In genomic region chrX:9765737-9766098, GRCh38 we compare ENCODE assay signal across 22 cellular contexts. TPM values are rescaled to one million over a fixed set of nuclear protein-coding genes. Genes with fewer than 3 reads are reported as not detected.
DNase-seq lines count a peak whose midpoint lies in the region; ATAC-seq, FAIRE-seq and TF ChIP-seq lines count a peak whose summit lies in the region.
"Had no signal": no experiment of that assay in that cellular context is flagged by ENCODE, and none has a peak within 500 bp of the region (broad histone marks: within the 10 kb centered on the region; RNA-seq: fewer than 3 reads in every experiment).

TSS of gene GPR143 (minus strand) at chrX:9765847. CDS start at chrX:9765817, 30 bp downstream.

- H3K27me3 Mint-ChIP-seq in dendritic cell treated with granulocyte-macrophage colony-stimulating factor and Interleukin-4, amounts not matched to agents 40 ng/mL and 50 ng/mL, for 4 days = peaks cover 65% of the 10 kb centered on the region

- no peaks in the 10 kb centered on the region for H3K79me2 ChIP-seq in osteoblast (ENCODE audit: insufficient read depth, low read length)

- no peak within 1 kb of the TSS for H3K4me3 ChIP-seq in BLaER1 treated with 17β-estradiol and CSF1 and Interleukin-3, amounts not matched to agents 10 nM and 100 nM
- H3K4me3 ChIP-seq in iPS-18a (ENCODE audit: low read length) = peak within 1 kb of the TSS; percentile 49
- H3K4me3 ChIP-seq in osteoblast (ENCODE audit: insufficient read depth, low read length) = no peak within 1 kb of the TSS
- H3K4me3 ChIP-seq: upper lobe of left lung had no signal

- H3K27ac Mint-ChIP-seq in dendritic cell treated with granulocyte-macrophage colony-stimulating factor and Interleukin-4, amounts not matched to agents 40 ng/mL and 50 ng/mL, for 4 days = no peak within 1 kb of the TSS
- H3K27ac Mint-ChIP-seq: activated naive CD8-positive, alpha-beta T cell treated with anti-CD3 and anti-CD28 coated beads, Interleukin-2, amount 50 U/mL, for 24 hours; activated T-cell treated with anti-CD3 and anti-CD28 coated beads, Interleukin-2, amount 50 U/mL, for 72 hours; CD14-positive monocyte; effector memory CD8-positive, alpha-beta T cell; stimulated activated naive B cell treated with anti-CD40 and anti-IgM and Interleukin-4, amounts not matched to agents 10 μg/mL and 1 μg/mL and 100 μg/mL, for 72 hours had no signal

- peaks cover 7% of the 10 kb centered on the region for H3K4me1 Mint-ChIP-seq in dendritic cell treated with granulocyte-macrophage colony-stimulating factor and Interleukin-4, amounts not matched to agents 40 ng/mL and 50 ng/mL, for 4 days (ENCODE audit: low read depth)
- H3K4me1 Mint-ChIP-seq: activated naive CD8-positive, alpha-beta T cell treated with anti-CD3 and anti-CD28 coated beads, Interleukin-2, amount 50 U/mL, for 24 hours; CD14-positive monocyte had no signal

- no peaks in the 10 kb centered on the region for H3K9me3 Mint-ChIP-seq in dendritic cell treated with granulocyte-macrophage colony-stimulating factor and Interleukin-4, amounts not matched to agents 40 ng/mL and 50 ng/mL, for 4 days
- H3K9me3 Mint-ChIP-seq: activated naive CD8-positive, alpha-beta T cell treated with anti-CD3 and anti-CD28 coated beads, Interleukin-2, amount 50 U/mL, for 24 hours; activated T-cell treated with anti-CD3 and anti-CD28 coated beads, Interleukin-2, amount 50 U/mL, for 72 hours; effector memory CD8-positive, alpha-beta T cell had no signal

- DNase-seq in osteoblast (ENCODE audit: insufficient read length, low spot score, missing footprints) (peak; percentile 76), left ventricle myocardium superior (no peak), NCI-H1436 (lab: John Stamatoyannopoulos, UW) (no peak), H54 (ENCODE audit: insufficient read length, low spot score) (no peak)
- DNase-seq: activated CD4-positive, alpha-beta T cell treated with anti-CD3 and anti-CD28 coated beads, Interleukin-2, amount 50 U/mL, for 48 hours; activated naive CD8-positive, alpha-beta T cell treated with anti-CD3 and anti-CD28 coated beads, Interleukin-2, amount 50 U/mL, for 24 hours; activated T-cell treated with anti-CD3 and anti-CD28 coated beads, Interleukin-2, amount 50 U/mL, for 72 hours; effector memory CD8-positive, alpha-beta T cell; KG1; kidney glomerular epithelial cell; NCI-H1092; NCI-H774; stimulated activated naive B cell treated with anti-CD40 and anti-IgM and Interleukin-4, amounts not matched to agents 10 μg/mL and 1 μg/mL and 100 μg/mL, for 72 hours had no signal

- TF ChIP-seq CTCF in osteoblast (IDR thresholded peaks at IDR 0.05; ENCODE audit: extremely low read depth, low read depth, low read length) = no peak

- no peak within 1 kb of the TSS for H2AFZ ChIP-seq in osteoblast (ENCODE audit: low read length)

- peaks cover 14 to 51% (median 40%) of the 10 kb centered on the region in 10 experiments for H3K4me1 ChIP-seq in BLaER1 treated with 17β-estradiol and CSF1 and Interleukin-3, amounts not matched to agents 10 nM and 100 nM
- peaks cover 4% of the 10 kb centered on the region for H3K4me1 ChIP-seq in iPS-18a (ENCODE audit: control insufficient read depth, low read depth, low read length)
- no peaks in the 10 kb centered on the region for H3K4me1 ChIP-seq in osteoblast (ENCODE audit: insufficient read depth, low read length)
- H3K4me1 ChIP-seq: foreskin keratinocyte, upper lobe of left lung had no signal

- H3K36me3 ChIP-seq in BLaER1 treated with 17β-estradiol and CSF1 and Interleukin-3, amounts not matched to agents 10 nM and 100 nM = no peaks in the 10 kb centered on the region
- H3K36me3 ChIP-seq in iPS-18a (ENCODE audit: control insufficient read depth, low read depth, low read length) (no peaks in the 10 kb centered on the region), osteoblast (ENCODE audit: insufficient read depth, low read length) (no peaks in the 10 kb centered on the region)
- H3K36me3 ChIP-seq: upper lobe of left lung had no signal

- no peak within 1 kb of the TSS for H3K9ac ChIP-seq in BLaER1 treated with 17β-estradiol and CSF1 and Interleukin-3, amounts not matched to agents 10 nM and 100 nM
- H3K9ac ChIP-seq in iPS-18a (ENCODE audit: low read length) = peak within 1 kb of the TSS; percentile 48

- ATAC-seq in GM18873 (IDR thresholded peaks at IDR 0.05; ENCODE audit: low FRiP score, unreplicated experiment) = no peak
- no peak for ATAC-seq in left ventricle myocardium superior
- ATAC-seq: activated naive CD8-positive, alpha-beta T cell treated with anti-CD3 and anti-CD28 coated beads, Interleukin-2, amount 50 U/mL, for 24 hours; activated T-cell treated with anti-CD3 and anti-CD28 coated beads, Interleukin-2, amount 50 U/mL, for 72 hours; effector memory CD8-positive, alpha-beta T cell; stimulated activated naive B cell treated with anti-CD40 and anti-IgM and Interleukin-4, amounts not matched to agents 10 μg/mL and 1 μg/mL and 100 μg/mL, for 72 hours had no signal

- H3K27me3 ChIP-seq in BLaER1 treated with 17β-estradiol and CSF1 and Interleukin-3, amounts not matched to agents 10 nM and 100 nM = peaks cover 0 to 62% (median 0%) of the 10 kb centered on the region in 11 experiments; a peak in 9 of 22 replicates
- H3K27me3 ChIP-seq in iPS-18a (ENCODE audit: control insufficient read depth, insufficient read depth, low read length) = no peaks in the 10 kb centered on the region
- H3K27me3 ChIP-seq in osteoblast (ENCODE audit: insufficient read depth, low read length) = no peaks in the 10 kb centered on the region
- H3K27me3 ChIP-seq: foreskin keratinocyte, upper lobe of left lung had no signal

- H4K20me1 ChIP-seq in BLaER1 treated with 17β-estradiol and CSF1 and Interleukin-3, amounts not matched to agents 10 nM and 100 nM = peaks cover 0 to 16% (median 8%) of the 10 kb centered on the region in 11 experiments; a peak in 14 of 22 replicates
- H4K20me1 ChIP-seq in osteoblast (ENCODE audit: insufficient read depth, low read length) = no peaks in the 10 kb centered on the region

- TF ChIP-seq POLR2A in H54 (IDR thresholded peaks at IDR 0.05; ENCODE audit: low read depth, low read length) = no peak

- H3K9me3 ChIP-seq in BLaER1 treated with 17β-estradiol and CSF1 and Interleukin-3, amounts not matched to agents 10 nM and 100 nM (replicated peaks in 1 of 11) = peaks cover 10 to 15% (median 12%) of the 10 kb centered on the region in 11 experiments; a peak in 20 of 22 replicates
- H3K9me3 ChIP-seq in iPS-18a (ENCODE audit: control insufficient read depth, low read depth, low read length) (no peaks in the 10 kb centered on the region), osteoblast (ENCODE audit: low read depth, low read length) (no peaks in the 10 kb centered on the region)
- H3K9me3 ChIP-seq: upper lobe of left lung had no signal

- H3K4me3 Mint-ChIP-seq in dendritic cell treated with granulocyte-macrophage colony-stimulating factor and Interleukin-4, amounts not matched to agents 40 ng/mL and 50 ng/mL, for 4 days = peak within 1 kb of the TSS; percentile 17
- H3K4me3 Mint-ChIP-seq: activated naive CD8-positive, alpha-beta T cell treated with anti-CD3 and anti-CD28 coated beads, Interleukin-2, amount 50 U/mL, for 24 hours; activated T-cell treated with anti-CD3 and anti-CD28 coated beads, Interleukin-2, amount 50 U/mL, for 72 hours; effector memory CD8-positive, alpha-beta T cell had no signal

- peak within 1 kb of the TSS in 6 of 11 experiments; percentile 6 to 86 (median 34); a peak in 8 of 22 replicates for H3K4me2 ChIP-seq in BLaER1 treated with 17β-estradiol and CSF1 and Interleukin-3, amounts not matched to agents 10 nM and 100 nM
- H3K4me2 ChIP-seq in osteoblast (ENCODE audit: insufficient read depth, low read length) = no peak within 1 kb of the TSS

- H3K27ac ChIP-seq in BLaER1 treated with 17β-estradiol and CSF1 and Interleukin-3, amounts not matched to agents 10 nM and 100 nM = peak within 1 kb of the TSS in 1 of 11 experiments; percentile 80; a peak in 1 of 22 replicates
- H3K27ac ChIP-seq in iPS-18a (ENCODE audit: low read length) (no peak within 1 kb of the TSS), osteoblast (ENCODE audit: low read depth, low read length) (no peak within 1 kb of the TSS)
- H3K27ac ChIP-seq: foreskin keratinocyte, HL-60, upper lobe of left lung had no signal

- H3K36me3 Mint-ChIP-seq in dendritic cell treated with granulocyte-macrophage colony-stimulating factor and Interleukin-4, amounts not matched to agents 40 ng/mL and 50 ng/mL, for 4 days (ENCODE audit: low read depth) = no peaks in the 10 kb centered on the region
- H3K36me3 Mint-ChIP-seq: CD14-positive monocyte; stimulated activated naive B cell treated with anti-CD40 and anti-IgM and Interleukin-4, amounts not matched to agents 10 μg/mL and 1 μg/mL and 100 μg/mL, for 72 hours had no signal

- intact Hi-C loops in dendritic cell treated with granulocyte-macrophage colony-stimulating factor and Interleukin-4, amounts not matched to agents 40 ng/mL and 50 ng/mL, for 4 days (cut with micrococcal nuclease) = no loop called here
- intact Hi-C loops in left ventricle myocardium superior (cut with micrococcal nuclease) = no loop called here

- FAIRE-seq in H54 (lab: Jason Lieb, UNC) = no peak
- FAIRE-seq: A204.1 had no signal

RNA-seq across cellular contexts. Expression of gene GPR143, which starts in this region (rescaled TPM):
- total RNA-seq in osteoblast = not detected in 2 replicates
- total RNA-seq in left ventricle myocardium superior = not detected
- total RNA-seq: activated T-cell treated with anti-CD3 and anti-CD28 coated beads, Interleukin-2, amount 50 U/mL, for 72 hours had no signal

Comparison
In these comparisons a context has a peak if more than half of its experiments do, and no peak if none do; other contexts are left out.
1. Peak in DNase-seq in osteoblast; RNA of the gene not detected or under 1 TPM.